ENCODE assay signal across 25 cellular contexts in genomic region chr12:38653650-38654049, GRCh38.
"Had no signal": no experiment of that assay in that cellular context is flagged by ENCODE, and none has a peak within 500 bp of the region (broad histone marks: within the 10 kb centered on the region; RNA-seq: fewer than 3 reads in every experiment).

No MANE protein-coding gene starts in this region.

- H3K27ac ChIP-seq: colonic mucosa, epithelial cell of prostate, esophagus squamous epithelium, gastrocnemius medialis, heart right ventricle, left lung, lower lobe of right lung had no signal

- H3K36me3 ChIP-seq: colonic mucosa, esophagus squamous epithelium, gastrocnemius medialis had no signal

- DNase-seq: colonic mucosa; cortex of kidney; effector CD8-positive, alpha-beta T cell; effector memory CD8-positive, alpha-beta T cell; endodermal cell; erythroblast; esophagus squamous epithelium; foreskin fibroblast; foreskin melanocyte; gastrocnemius medialis; glutamatergic neuron; heart right ventricle; hippocampal formation; left cardiac atrium; left lung; left ventricle myocardium superior; lower lobe of right lung; mesenchymal stem cell; mucosa of descending colon; naive B cell had no signal

- FAIRE-seq: endometrium, islet of Langerhans, keratinocyte had no signal

- H3K4me3 ChIP-seq: colonic mucosa, esophagus squamous epithelium, gastrocnemius medialis, heart right ventricle, left lung, lower lobe of right lung, mucosa of descending colon had no signal

- ATAC-seq: effector memory CD8-positive, alpha-beta T cell; esophagus mucosa; gastrocnemius medialis; heart right ventricle; left cardiac atrium; left lung; left ventricle myocardium superior; lower lobe of right lung; mucosa of descending colon had no signal

- H3K9me3 ChIP-seq: colonic mucosa, esophagus squamous epithelium, gastrocnemius medialis, left lung, lower lobe of right lung, mucosa of descending colon had no signal

- H3K4me1 ChIP-seq: colonic mucosa, esophagus squamous epithelium, gastrocnemius medialis, heart right ventricle, left lung, lower lobe of right lung had no signal

- H3K27me3 ChIP-seq: colonic mucosa, esophagus squamous epithelium, gastrocnemius medialis, heart right ventricle, left lung had no signal
